In genomic region chr17:34171245-34171818, GRCh38 we compare ENCODE assay signal across 8 cellular contexts.
DNase-seq lines count a peak whose midpoint lies in the region; ATAC-seq and TF ChIP-seq lines count a peak whose summit lies in the region.

No MANE protein-coding gene starts in this region.

- no peak for TF ChIP-seq EP300 in Ishikawa (IDR thresholded peaks at IDR 0.05; ENCODE audit: borderline replicate concordance)

- no peak for ATAC-seq in GM19467 (IDR thresholded peaks at IDR 0.05; ENCODE audit: unreplicated experiment)

- H3K9me3 ChIP-seq in ascending aorta = no peaks in the 10 kb centered on the region
- H3K9me3 ChIP-seq in iPS DF 6.9 (ENCODE audit: control insufficient read depth, insufficient read depth, low read length) = no peaks in the 10 kb centered on the region; the same call in 1 of the 2 replicates

- no peaks in the 10 kb centered on the region for H3K4me1 ChIP-seq in ascending aorta
- no peaks in the 10 kb centered on the region for H3K4me1 ChIP-seq in iPS DF 6.9 (ENCODE audit: control insufficient read depth, insufficient read depth, low read length)

- H3K27me3 ChIP-seq in ascending aorta = no peaks in the 10 kb centered on the region
- H3K27me3 ChIP-seq in iPS DF 6.9 (ENCODE audit: control insufficient read depth, insufficient read depth, low read length) = no peaks in the 10 kb centered on the region

- no CpG with 5 or more reads among the region's 9 CpGs for WGBS in iPS DF 6.9 (ENCODE audit: insufficient coverage, insufficient read length)

- H3K4me3 ChIP-seq in ascending aorta (no peak overlapping the region), iPS DF 6.9 (ENCODE audit: low read length) (no peak overlapping the region)

- H3K27ac ChIP-seq in ascending aorta (no peak overlapping the region), iPS DF 6.9 (ENCODE audit: low read length) (no peak overlapping the region)

- DNase-seq in EH (ENCODE audit: low read depth) (peak; percentile 66), SKM-1 treated with dmso at 0.1 percent for 144 hours (lab: John Stamatoyannopoulos, UW; ENCODE audit: unreplicated experiment) (peak; percentile 44), ascending aorta (ENCODE audit: low spot score in 2 of 2) (peak in 1 of 2 donors; percentile 77), iPS DF 6.9 (ENCODE audit: low read depth, low spot score) (peak; percentile 71), GF-D8 (lab: John Stamatoyannopoulos, UW) (no peak)
- DNase-seq in stimulated activated CD4-positive, alpha-beta T cell treated with anti-CD3 and anti-CD28 coated beads, Interleukin-1b, Interleukin-23, amount 100 ng/mL, for 48 hours = peak; percentile 44

- H3K36me3 ChIP-seq in ascending aorta (no peaks in the 10 kb centered on the region), iPS DF 6.9 (ENCODE audit: control insufficient read depth, insufficient read depth, low read length) (no peaks in the 10 kb centered on the region)

- peak; percentile 25; the same call in 1 of the 2 replicates for TF ChIP-seq RAD21 in Ishikawa (IDR thresholded peaks at IDR 0.05; ENCODE audit: low read depth)

- intact Hi-C loops in ascending aorta (cut with DNase I) = no loop called here

- peak; percentile 26 to 86 (median 75) for TF ChIP-seq CTCF in ascending aorta (IDR thresholded peaks at IDR 0.05)

TF ChIP-seq in Ishikawa, 13 proteins besides CTCF, POLR2A, EP300 and RAD21:
- no peak for TF ChIP-seq FOXM1 (IDR thresholded peaks at IDR 0.05; ENCODE audit: borderline replicate concordance, low read depth)
- no peak for TF ChIP-seq USF1 (IDR thresholded peaks at IDR 0.05)
- TF ChIP-seq ZBTB7A (IDR thresholded peaks at IDR 0.05; ENCODE audit: low read depth) = no peak
- no peak for TF ChIP-seq MAX (IDR thresholded peaks at IDR 0.05)
